Comparison of ENCODE assay signal across 8 cellular contexts in genomic region chr6:30744054-30744805, GRCh38. TPM values are rescaled to one million over a fixed set of nuclear protein-coding genes. Genes with fewer than 3 reads are reported as not detected.
DNase-seq lines count a peak whose midpoint lies in the region; ATAC-seq, FAIRE-seq and TF ChIP-seq lines count a peak whose summit lies in the region.

TSS of gene IER3 (minus strand) at chr6:30744547. CDS start at chr6:30744518, 29 bp downstream.

- peaks cover 15% of the 10 kb centered on the region for H3K36me3 Mint-ChIP-seq in neural progenitor cell

- H3K36me3 ChIP-seq in neural progenitor cell, result no peaks in the 10 kb centered on the region
- H3K36me3 ChIP-seq in stomach smooth muscle (ENCODE audit: control insufficient read depth in 2 of 2, insufficient read depth in 2 of 2, low read length in 2 of 2), result peaks cover 5 to 11% of the 10 kb centered on the region in 2 donors

- peak within 1 kb of the TSS; percentile 91 for H3K4me3 Mint-ChIP-seq in neural progenitor cell

- H3F3A ChIP-seq in neural progenitor cell (ENCODE audit: low read depth), result peaks cover 16% of the 10 kb centered on the region

- H4K20me1 ChIP-seq in neural progenitor cell (ENCODE audit: low read depth), result peaks cover 10% of the 10 kb centered on the region

- ATAC-seq in foreskin keratinocyte (peak; percentile 27), HG03457 (IDR thresholded peaks at IDR 0.05; ENCODE audit: unreplicated experiment) (no peak)

- peaks cover 57% of the 10 kb centered on the region for H3K4me1 Mint-ChIP-seq in neural progenitor cell

- TF ChIP-seq CTCF in foreskin keratinocyte (conservative IDR thresholded peaks at IDR 0.05) (peak; percentile 66), neural progenitor cell (IDR thresholded peaks at IDR 0.05) (peak; percentile 72)

- peaks cover 27% of the 10 kb centered on the region for H3K79me2 ChIP-seq in neural progenitor cell (ENCODE audit: low read depth)

- peak; percentile 96 for DNase-seq in HT1080 (ENCODE audit: low read depth)
- DNase-seq in RPMI7951 (ENCODE audit: low read depth), result peak; percentile 97
- DNase-seq in activated gamma-delta T cell (lab: John Stamatoyannopoulos, UW), result peak; percentile 30
- DNase-seq in foreskin keratinocyte, result peak; percentile 90 to 96
- peak; percentile 88 for DNase-seq in neural progenitor cell (ENCODE audit: low spot score)

- H3K27me3 ChIP-seq in foreskin keratinocyte (no peaks in the 10 kb centered on the region), neural progenitor cell (peaks cover 14% of the 10 kb centered on the region), stomach smooth muscle (ENCODE audit: control insufficient read depth in 1 of 2, insufficient read depth in 2 of 2, low read length in 2 of 2) (no peaks in the 10 kb centered on the region)

- peak within 1 kb of the TSS; percentile 34 for H2AFZ ChIP-seq in neural progenitor cell (replicated peaks)

- no peaks in the 10 kb centered on the region for H3K9me3 ChIP-seq in neural progenitor cell (ENCODE audit: low read depth)
- H3K9me3 ChIP-seq in stomach smooth muscle (ENCODE audit: control insufficient read depth in 2 of 2, low read length in 2 of 2), result no peaks in the 10 kb centered on the region

- H3K27ac ChIP-seq in foreskin keratinocyte (peak within 1 kb of the TSS; percentile 85), neural progenitor cell (no peak within 1 kb of the TSS), stomach smooth muscle (ENCODE audit: low read length) (peak within 1 kb of the TSS; percentile 94)

- H3K9ac ChIP-seq in neural progenitor cell, result no peak within 1 kb of the TSS
- H3K9ac ChIP-seq in stomach smooth muscle (ENCODE audit: low read length in 2 of 2), result peak within 1 kb of the TSS; percentile 94 to 95

- H3K4me1 ChIP-seq in foreskin keratinocyte (peaks cover 21% of the 10 kb centered on the region), neural progenitor cell (peaks cover 5% of the 10 kb centered on the region), stomach smooth muscle (ENCODE audit: control insufficient read depth, insufficient read depth, low read length) (peaks cover 35% of the 10 kb centered on the region)

- peak within 1 kb of the TSS; percentile 98 for H3K4me2 ChIP-seq in neural progenitor cell

- FAIRE-seq in G401.6 (lab: Jason Lieb, UNC), result peak; percentile 93

- H3K4me3 ChIP-seq in neural progenitor cell (peak within 1 kb of the TSS; percentile 85), stomach smooth muscle (ENCODE audit: low read length in 2 of 2) (peak within 1 kb of the TSS; percentile 87 to 94)

- peaks cover 8% of the 10 kb centered on the region for H3K27me3 Mint-ChIP-seq in neural progenitor cell (ENCODE audit: insufficient read depth, low read depth)

- no peaks in the 10 kb centered on the region for H3K9me3 Mint-ChIP-seq in neural progenitor cell

- peak within 1 kb of the TSS; percentile 74 for H3K27ac Mint-ChIP-seq in neural progenitor cell

RNA-seq across cellular contexts. Expression of gene IER3, which starts in this region (rescaled TPM):
- 156 and 195 TPM in 2 replicates for total RNA-seq in HT1080 (2014; rRNA removed; shearing (Covaris generic))
- 319 and 384 TPM in 2 replicates for polyA plus RNA-seq in HT1080 (2015; cell fraction: cytosol; rRNA removed)
- 434 and 449 TPM in 2 replicates for polyA plus RNA-seq in HT1080 (2015; cell fraction: nucleus; rRNA removed)
- 377 and 410 TPM in 2 replicates for total RNA-seq in RPMI7951 (2014; rRNA removed; shearing (Covaris generic))
- total RNA-seq in foreskin keratinocyte, result 279 and 373 TPM in 2 replicates
- polyA plus RNA-seq in foreskin keratinocyte, result 343 and 439 TPM in 2 replicates
- 2.0 and 7.1 TPM in 2 replicates for total RNA-seq in neural progenitor cell (ENCODE audit: low replicate concordance)

Comparison
In these comparisons a context has a peak if more than half of its experiments do, and no peak if none do; other contexts are left out.
1. RNA of gene IER3 (total RNA-seq): 377 to 410 TPM in RPMI7951, 279 to 373 TPM in foreskin keratinocyte and 156 to 195 TPM in HT1080; 2.0 to 7.1 TPM in neural progenitor cell; every median in the first group is over 10 times any median in the second.
2. DNase-seq: peak in every context shown above with its lines; median percentile 97 in RPMI7951; 96 in HT1080; 93 in foreskin keratinocyte; 88 in neural progenitor cell; 30 in activated gamma-delta T cell.